ENCODE assay signal across 19 cellular contexts in the genomic region with DNA sequence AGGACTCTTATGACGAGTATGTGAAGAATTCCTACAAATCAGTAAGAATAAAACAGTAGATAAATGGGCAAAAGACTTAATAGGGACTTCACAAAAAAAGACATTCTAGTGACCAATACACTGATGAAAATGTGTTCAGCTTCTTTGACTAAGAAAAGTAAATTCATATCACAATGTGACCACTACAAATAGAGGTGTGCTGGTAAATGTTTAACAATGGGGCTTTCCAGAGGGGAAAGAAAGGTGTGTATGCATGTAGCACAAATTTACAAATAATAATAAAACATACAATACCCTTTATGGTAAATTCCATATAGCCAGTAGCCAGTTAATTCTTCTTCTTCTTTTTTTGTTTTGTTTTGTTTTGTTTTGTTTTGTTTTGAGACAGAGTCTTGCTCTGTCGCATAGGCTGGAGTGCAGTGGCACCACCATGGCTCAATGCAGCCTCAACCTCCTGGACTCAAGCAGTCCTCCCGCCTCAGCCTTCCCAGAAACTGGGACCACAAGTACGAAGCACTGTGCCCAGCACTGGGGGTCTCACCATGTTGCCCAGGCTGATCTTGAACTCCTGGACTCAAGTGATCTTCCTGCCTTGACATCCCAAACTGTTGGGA. TPM values are rescaled to one million over a fixed set of nuclear protein-coding genes. Genes with fewer than 3 reads are reported as not detected.
DNase-seq lines count a peak whose midpoint lies in the region; ATAC-seq and TF ChIP-seq lines count a peak whose summit lies in the region.
"Had no signal": no experiment of that assay in that cellular context is flagged by ENCODE, and none has a peak within 500 bp of the region (broad histone marks: within the 10 kb centered on the region; RNA-seq: fewer than 3 reads in every experiment).

No MANE protein-coding gene starts in this region.

- no peak overlapping the region for H3K4me3 ChIP-seq in hepatocyte
- H3K4me3 ChIP-seq: A549 had no signal

- H3K9me3 Mint-ChIP-seq in activated T-cell treated with anti-CD3 and anti-CD28 coated beads, Interleukin-2, amount 50 U/mL, for 72 hours = no peaks in the 10 kb centered on the region
- H3K9me3 Mint-ChIP-seq: central memory CD8-positive, alpha-beta T cell; effector memory CD8-positive, alpha-beta T cell; mesothelial cell of epicardium; stimulated activated naive CD8-positive, alpha-beta T cell treated with anti-CD3 and anti-CD28 coated beads, Interleukin-15, Interleukin-2, amounts not matched to agents 100 ng/mL and 50 ng/mL, for 24 hours had no signal

- no peaks in the 10 kb centered on the region for H3K9me2 ChIP-seq in hepatocyte (replicated peaks; ENCODE audit: insufficient read depth)

- no peak overlapping the region for H3K27ac ChIP-seq in hepatocyte
- H3K27ac ChIP-seq: A549 had no signal

- no peak overlapping the region for H3K4me2 ChIP-seq in hepatocyte
- H3K4me2 ChIP-seq: A549 had no signal

- 96% methylated on average over 4 of the region's 4 CpGs for WGBS in hepatocyte (ENCODE audit: low lambda C conversion rate, missing lambda C conversion rate)

- no peak for DNase-seq in NCI-H524 treated with DMSO at 0.1 percent for 48 hours (lab: John Stamatoyannopoulos, UW)
- DNase-seq in activated T-cell treated with anti-CD3 and anti-CD28 coated beads, Interleukin-2, amount 50 U/mL, for 72 hours = no peak
- DNase-seq in NCI-H82 (lab: John Stamatoyannopoulos, UW) = no peak
- no peak for DNase-seq in hepatocyte (ENCODE audit: low spot score)
- DNase-seq: activated CD4-positive, CD25-positive, alpha-beta regulatory T cell; activated effector memory CD4-positive, alpha-beta T cell treated with anti-CD3 and anti-CD28 coated beads, Interleukin-2, amount 50 U/mL, for 16 hours; amygdala; C1 segment of cervical spinal cord; DMS153; effector memory CD8-positive, alpha-beta T cell; kidney glomerular epithelial cell had no signal

- no peaks in the 10 kb centered on the region for H3K79me2 ChIP-seq in hepatocyte

- H2AFZ ChIP-seq in hepatocyte = no peak overlapping the region

- no peaks in the 10 kb centered on the region for H4K20me1 ChIP-seq in hepatocyte (ENCODE audit: insufficient read depth, poor library complexity, severe bottlenecking)

- no peaks in the 10 kb centered on the region for H3K4me1 ChIP-seq in hepatocyte (ENCODE audit: insufficient read depth)
- H3K4me1 ChIP-seq: A549 had no signal

- H3K27me3 ChIP-seq in hepatocyte = no peaks in the 10 kb centered on the region

- no peak overlapping the region for H3K27ac Mint-ChIP-seq in activated T-cell treated with anti-CD3 and anti-CD28 coated beads, Interleukin-2, amount 50 U/mL, for 72 hours
- H3K27ac Mint-ChIP-seq: effector memory CD8-positive, alpha-beta T cell; mesothelial cell of epicardium; stimulated activated naive CD8-positive, alpha-beta T cell treated with anti-CD3 and anti-CD28 coated beads, Interleukin-15, Interleukin-2, amounts not matched to agents 100 ng/mL and 50 ng/mL, for 24 hours had no signal

- TF ChIP-seq CTCF in hepatocyte (IDR thresholded peaks at IDR 0.05; ENCODE audit: poor library complexity) = no peak

- H3K27me3 Mint-ChIP-seq in activated T-cell treated with anti-CD3 and anti-CD28 coated beads, Interleukin-2, amount 50 U/mL, for 72 hours (ENCODE audit: low read depth) = no peaks in the 10 kb centered on the region

- H3K36me3 ChIP-seq in hepatocyte (replicated peaks; ENCODE audit: insufficient read depth, low read depth) = no peaks in the 10 kb centered on the region

- H3K4me1 Mint-ChIP-seq in activated T-cell treated with anti-CD3 and anti-CD28 coated beads, Interleukin-2, amount 50 U/mL, for 72 hours (ENCODE audit: low read depth) = no peaks in the 10 kb centered on the region
- H3K4me1 Mint-ChIP-seq: central memory CD8-positive, alpha-beta T cell; mesothelial cell of epicardium had no signal

- H3K9me3 ChIP-seq in hepatocyte (ENCODE audit: low read depth) = no peaks in the 10 kb centered on the region
- H3K9me3 ChIP-seq: A549 had no signal

- no peak overlapping the region for H3K4me3 Mint-ChIP-seq in activated T-cell treated with anti-CD3 and anti-CD28 coated beads, Interleukin-2, amount 50 U/mL, for 72 hours
- H3K4me3 Mint-ChIP-seq: central memory CD8-positive, alpha-beta T cell; effector memory CD8-positive, alpha-beta T cell; mesothelial cell of epicardium; stimulated activated naive CD8-positive, alpha-beta T cell treated with anti-CD3 and anti-CD28 coated beads, Interleukin-15, Interleukin-2, amounts not matched to agents 100 ng/mL and 50 ng/mL, for 24 hours had no signal

- ATAC-seq in GM18511 (IDR thresholded peaks at IDR 0.05; ENCODE audit: unreplicated experiment) (peak; percentile 91), GM19468 (IDR thresholded peaks at IDR 0.05; ENCODE audit: extremely low read depth, unreplicated experiment) (peak; percentile 66), HG02852 (IDR thresholded peaks at IDR 0.05; ENCODE audit: unreplicated experiment) (peak; percentile 79), HG03354 (IDR thresholded peaks at IDR 0.05; ENCODE audit: poor library complexity, severe bottlenecking, unreplicated experiment) (peak; percentile 92)
- no peak for ATAC-seq in activated T-cell treated with anti-CD3 and anti-CD28 coated beads, Interleukin-2, amount 50 U/mL, for 72 hours (replicated peaks in 1 of 2)
- ATAC-seq: A549; effector memory CD8-positive, alpha-beta T cell had no signal

- no peaks in the 10 kb centered on the region for H3K36me3 Mint-ChIP-seq in activated T-cell treated with anti-CD3 and anti-CD28 coated beads, Interleukin-2, amount 50 U/mL, for 72 hours (ENCODE audit: insufficient read depth in 2 of 2)
- H3K36me3 Mint-ChIP-seq: mesothelial cell of epicardium had no signal

RNA-seq across cellular contexts. Expression of a gene that starts 17.5 kb away (rescaled TPM):
- total RNA-seq in activated T-cell treated with anti-CD3 and anti-CD28 coated beads, Interleukin-2, amount 50 U/mL, for 72 hours = 10 to 100 TPM; 54.5 to 55.7 TPM
- total RNA-seq in hepatocyte = 52.5 and 57.2 TPM in 2 replicates
- polyA plus RNA-seq in hepatocyte = 27.8 and 30.6 TPM in 2 replicates

Comparison
In these comparisons a context has a peak if more than half of its experiments do, and no peak if none do; other contexts are left out.
1. ATAC-seq: peak in GM18511 (single experiment), GM19468 (single experiment), HG02852 (single experiment) and HG03354 (single experiment); none in activated T-cell treated with anti-CD3 and anti-CD28 coated beads, Interleukin-2, amount 50 U/mL, for 72 hours (0 of 2).